ENCODE assay signal across 22 cellular contexts in genomic region chr5:116892993-116893392, GRCh38.
DNase-seq lines count a peak whose midpoint lies in the region; ATAC-seq, FAIRE-seq and TF ChIP-seq lines count a peak whose summit lies in the region.
"Had no signal": no experiment of that assay in that cellular context is flagged by ENCODE, and none has a peak within 500 bp of the region (broad histone marks: within the 10 kb centered on the region; RNA-seq: fewer than 3 reads in every experiment).

No MANE protein-coding gene starts in this region.

- POLR2A ChIA-PET in HepG2 (lab: Yijun Ruan, JAX), result no interaction called here

- H3K27ac ChIP-seq in HepG2 (ENCODE audit: extremely low read length, insufficient read depth, low read length), result no peak overlapping the region
- no peak overlapping the region for H3K27ac ChIP-seq in right lobe of liver
- H3K27ac ChIP-seq in mesendoderm (ENCODE audit: low read depth, low read length), result no peak overlapping the region
- H3K27ac ChIP-seq: GM23248 had no signal

- H2BK5ac ChIP-seq in mesendoderm (ENCODE audit: low read length), result no peak overlapping the region

- TF ChIP-seq RAD21 in HepG2 (CRISPR knock-in tag; IDR thresholded peaks at IDR 0.05), result no peak

- TF ChIP-seq POLR2A in HepG2 (IDR thresholded peaks at IDR 0.05; ENCODE audit: insufficient read depth in 1 of 2, low read depth in 2 of 2, low read length in 2 of 2), result no peak
- TF ChIP-seq POLR2A in right lobe of liver (IDR thresholded peaks at IDR 0.05), result no peak

- no peak overlapping the region for H3K56ac ChIP-seq in mesendoderm (ENCODE audit: low read length)

- no peak overlapping the region for H4K5ac ChIP-seq in mesendoderm (ENCODE audit: low read length)

- CTCF ChIA-PET in HepG2 (lab: Yijun Ruan, JAX; ENCODE audit: low intra/inter-chr PET ratio, low total read pairs), result no interaction called here

- no peak for TF ChIP-seq CTCF in HepG2 (CRISPR knock-in tag; IDR thresholded peaks at IDR 0.05)
- TF ChIP-seq CTCF in right lobe of liver (IDR thresholded peaks at IDR 0.05), result no peak
- TF ChIP-seq CTCF in omental fat pad (IDR thresholded peaks at IDR 0.05), result no peak

- no peak overlapping the region for H2AK5ac ChIP-seq in mesendoderm (ENCODE audit: low read length)

- intact Hi-C loops in HepG2 (cut with micrococcal nuclease; ENCODE audit: unreplicated experiment), result no loop called here
- intact Hi-C loops in right lobe of liver (cut with DNase I), result no loop called here

- H3K4me2 ChIP-seq in HepG2 (ENCODE audit: low read depth, low read length), result no peak overlapping the region
- no peak overlapping the region for H3K4me2 ChIP-seq in mesendoderm (ENCODE audit: low read length)

- in situ Hi-C loops in HepG2 (cut with HindIII; ENCODE audit: extremely low pct_ligation_motif_present, low pct_unique_long_range_greater_than_20kb), result no loop called here

- H3K9me3 ChIP-seq in HepG2 (ENCODE audit: low read length) (no peaks in the 10 kb centered on the region), right lobe of liver (no peaks in the 10 kb centered on the region)
- H3K9me3 ChIP-seq: BE2C had no signal

- H3K4ac ChIP-seq in mesendoderm (ENCODE audit: low read depth, low read length), result no peak overlapping the region

- H3K4me3 ChIP-seq in HepG2 (replicated peaks in 1 of 3; ENCODE audit: insufficient read depth in 1 of 3, low read depth in 2 of 3, low read length in 3 of 3), result no peak overlapping the region
- H3K4me3 ChIP-seq in right lobe of liver, result no peak overlapping the region
- H3K4me3 ChIP-seq in mesendoderm (ENCODE audit: low read length), result no peak overlapping the region
- H3K4me3 ChIP-seq: GM23248 had no signal

- FAIRE-seq in HepG2 (lab: Jason Lieb, UNC), result no peak
- FAIRE-seq: GM12891, GM19239, H54 had no signal

- H3K23ac ChIP-seq in mesendoderm (ENCODE audit: low read length), result no peak overlapping the region

- no peak overlapping the region for H2AFZ ChIP-seq in HepG2 (ENCODE audit: low read length)
- H2AFZ ChIP-seq: GM23248 had no signal

- TF ChIP-seq EP300 in HepG2 (IDR thresholded peaks at IDR 0.05; ENCODE audit: low read depth in 2 of 2, low read length in 2 of 2), result no peak
- no peak for TF ChIP-seq EP300 in HepG2 (CRISPR knock-in tag; IDR thresholded peaks at IDR 0.05; ENCODE audit: borderline replicate concordance)

- H3K36me3 ChIP-seq in HepG2 (replicated peaks in 1 of 2; ENCODE audit: control insufficient read depth in 1 of 2, insufficient read depth in 2 of 2, low read length in 2 of 2), result no peaks in the 10 kb centered on the region
- no peaks in the 10 kb centered on the region for H3K36me3 ChIP-seq in right lobe of liver
- H3K36me3 ChIP-seq in mesendoderm (ENCODE audit: control insufficient read depth, insufficient read depth, low read length), result no peaks in the 10 kb centered on the region
- H3K36me3 ChIP-seq: BE2C had no signal

- H3K18ac ChIP-seq in mesendoderm (ENCODE audit: low read length), result peak overlapping the region; percentile 10

- H2BK120ac ChIP-seq in mesendoderm (ENCODE audit: low read depth, low read length), result no peak overlapping the region

- H4K8ac ChIP-seq in mesendoderm (ENCODE audit: low read depth, low read length), result no peak overlapping the region

- H2BK15ac ChIP-seq in mesendoderm (replicated peaks; ENCODE audit: low read depth), result peak overlapping the region; percentile 74

- ATAC-seq in HepG2 (no peak), right lobe of liver (no peak), omental fat pad (ENCODE audit: low FRiP score) (no peak)

- no peaks in the 10 kb centered on the region for H4K20me1 ChIP-seq in HepG2 (ENCODE audit: insufficient read depth, low read length)

- H3K27me3 ChIP-seq in HepG2 (ENCODE audit: control insufficient read depth in 1 of 2, insufficient read depth in 2 of 2, low read length in 2 of 2) (peaks cover 0 to 11% of the 10 kb centered on the region in 2 experiments; a peak in 3 of 5 replicates), right lobe of liver (no peaks in the 10 kb centered on the region), mesendoderm (ENCODE audit: insufficient read depth, low read length, poor library complexity) (no peaks in the 10 kb centered on the region)
- H3K27me3 ChIP-seq: BE2C had no signal

- H3K79me2 ChIP-seq in HepG2 (ENCODE audit: insufficient read depth, low read length), result no peaks in the 10 kb centered on the region
- H3K79me2 ChIP-seq in mesendoderm (ENCODE audit: control insufficient read depth, insufficient read depth, low read length), result no peaks in the 10 kb centered on the region

- no peaks in the 10 kb centered on the region for H3K79me1 ChIP-seq in mesendoderm (ENCODE audit: low read length)

- BruUV-seq in HepG2 (replicated peaks; lab: Mats Ljungman, UMichigan), result no TSS peak

- H3K9ac ChIP-seq in HepG2 (ENCODE audit: insufficient read depth, low read depth, low read length) (no peak overlapping the region), mesendoderm (ENCODE audit: low read length) (no peak overlapping the region)
- H3K9ac ChIP-seq: GM23248 had no signal

- H3K4me1 ChIP-seq in HepG2 (ENCODE audit: insufficient read depth, low read length), result peaks cover 6% of the 10 kb centered on the region; the same call in 1 of the 2 replicates
- H3K4me1 ChIP-seq in right lobe of liver, result no peaks in the 10 kb centered on the region
- H3K4me1 ChIP-seq in mesendoderm (ENCODE audit: control insufficient read depth, low read depth, low read length), result no peaks in the 10 kb centered on the region
- H3K4me1 ChIP-seq: BE2C had no signal

- DNase-seq in NCI-H2171 treated with DMSO at 0.1 percent for 48 hours (lab: John Stamatoyannopoulos, UW), result peak; percentile 18
- no peak for DNase-seq in NCI-H2171 (lab: John Stamatoyannopoulos, UW)
- DNase-seq in HepG2 (ENCODE audit: low spot score), result no peak
- no peak for DNase-seq in right lobe of liver
- DNase-seq in NCI-H69 (lab: John Stamatoyannopoulos, UW), result peak; percentile 24
- DNase-seq in mesendoderm, result no peak
- no peak for DNase-seq in omental fat pad (ENCODE audit: low spot score)
- no peak for DNase-seq in AG08395 (ENCODE audit: low spot score)
- DNase-seq: BE2C; C1 segment of cervical spinal cord; CD4-positive, CD25-positive, alpha-beta regulatory T cell; CD8-positive, alpha-beta memory T cell; COR-L47; DMS153; DND-41; EL; GM23248; HCEC 1CT; KG1 had no signal

TF ChIP-seq in HepG2, 621 proteins besides CTCF, POLR2A, EP300 and RAD21:
- TF ChIP-seq RFX5 (IDR thresholded peaks at IDR 0.05; ENCODE audit: low read depth, low read length), result peak; percentile 91
- TF ChIP-seq ZMYM2 (CRISPR knock-in tag; IDR thresholded peaks at IDR 0.05), result no peak

Comparison
In these comparisons a context has a peak if more than half of its experiments do, and no peak if none do; other contexts are left out.
1. DNase-seq: peak in NCI-H2171 treated with DMSO at 0.1 percent for 48 hours (single experiment) and NCI-H69 (single experiment); none in NCI-H2171 (single experiment), HepG2 (single experiment), right lobe of liver (0 of 3), mesendoderm (single experiment), omental fat pad (single experiment) and AG08395 (single experiment).